1 cellular context compared by ENCODE assay signal in the genomic region with DNA sequence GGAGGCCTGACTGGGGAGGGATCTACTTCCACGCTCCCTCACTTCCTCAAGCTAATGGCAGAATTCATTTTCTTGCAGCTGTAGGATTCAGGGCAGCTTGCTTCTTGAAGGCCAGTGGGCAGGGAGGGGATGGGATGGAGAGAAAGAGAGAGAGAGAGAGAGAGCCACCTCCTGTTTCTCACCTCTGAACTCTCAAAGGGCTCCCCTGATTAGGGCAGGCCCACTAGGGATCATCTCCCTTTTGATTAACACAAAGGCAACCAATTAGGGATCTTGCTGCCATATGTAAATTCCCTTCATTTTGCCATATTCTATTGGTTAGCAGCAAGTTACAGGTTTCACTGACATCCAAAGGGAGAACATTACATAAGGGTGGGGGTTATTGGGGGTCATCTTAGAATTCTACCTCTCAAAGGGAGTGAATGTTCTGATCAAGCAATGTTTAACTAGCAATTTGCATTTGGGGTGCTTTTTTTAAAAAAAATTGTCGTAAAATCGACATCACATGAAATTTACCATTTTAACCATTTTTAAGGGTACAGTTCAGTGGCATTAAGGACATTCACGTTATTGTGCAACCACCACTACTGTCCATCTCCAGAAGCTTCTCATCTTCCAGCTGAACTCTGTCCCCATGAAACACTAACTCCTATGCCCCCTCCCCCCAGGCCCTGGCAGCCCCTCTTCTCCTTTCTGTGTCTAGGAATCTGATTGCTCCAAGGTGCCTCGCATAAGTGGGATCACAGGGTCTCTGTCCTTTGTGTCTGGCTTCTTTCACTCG.
TF ChIP-seq lines count a peak whose summit lies in the region.

No MANE protein-coding gene starts in this region.

TF ChIP-seq in HEK293, 187 proteins besides CTCF, POLR2A, EP300 and RAD21 (continued from another document):
- TF ChIP-seq, protein P1, sequence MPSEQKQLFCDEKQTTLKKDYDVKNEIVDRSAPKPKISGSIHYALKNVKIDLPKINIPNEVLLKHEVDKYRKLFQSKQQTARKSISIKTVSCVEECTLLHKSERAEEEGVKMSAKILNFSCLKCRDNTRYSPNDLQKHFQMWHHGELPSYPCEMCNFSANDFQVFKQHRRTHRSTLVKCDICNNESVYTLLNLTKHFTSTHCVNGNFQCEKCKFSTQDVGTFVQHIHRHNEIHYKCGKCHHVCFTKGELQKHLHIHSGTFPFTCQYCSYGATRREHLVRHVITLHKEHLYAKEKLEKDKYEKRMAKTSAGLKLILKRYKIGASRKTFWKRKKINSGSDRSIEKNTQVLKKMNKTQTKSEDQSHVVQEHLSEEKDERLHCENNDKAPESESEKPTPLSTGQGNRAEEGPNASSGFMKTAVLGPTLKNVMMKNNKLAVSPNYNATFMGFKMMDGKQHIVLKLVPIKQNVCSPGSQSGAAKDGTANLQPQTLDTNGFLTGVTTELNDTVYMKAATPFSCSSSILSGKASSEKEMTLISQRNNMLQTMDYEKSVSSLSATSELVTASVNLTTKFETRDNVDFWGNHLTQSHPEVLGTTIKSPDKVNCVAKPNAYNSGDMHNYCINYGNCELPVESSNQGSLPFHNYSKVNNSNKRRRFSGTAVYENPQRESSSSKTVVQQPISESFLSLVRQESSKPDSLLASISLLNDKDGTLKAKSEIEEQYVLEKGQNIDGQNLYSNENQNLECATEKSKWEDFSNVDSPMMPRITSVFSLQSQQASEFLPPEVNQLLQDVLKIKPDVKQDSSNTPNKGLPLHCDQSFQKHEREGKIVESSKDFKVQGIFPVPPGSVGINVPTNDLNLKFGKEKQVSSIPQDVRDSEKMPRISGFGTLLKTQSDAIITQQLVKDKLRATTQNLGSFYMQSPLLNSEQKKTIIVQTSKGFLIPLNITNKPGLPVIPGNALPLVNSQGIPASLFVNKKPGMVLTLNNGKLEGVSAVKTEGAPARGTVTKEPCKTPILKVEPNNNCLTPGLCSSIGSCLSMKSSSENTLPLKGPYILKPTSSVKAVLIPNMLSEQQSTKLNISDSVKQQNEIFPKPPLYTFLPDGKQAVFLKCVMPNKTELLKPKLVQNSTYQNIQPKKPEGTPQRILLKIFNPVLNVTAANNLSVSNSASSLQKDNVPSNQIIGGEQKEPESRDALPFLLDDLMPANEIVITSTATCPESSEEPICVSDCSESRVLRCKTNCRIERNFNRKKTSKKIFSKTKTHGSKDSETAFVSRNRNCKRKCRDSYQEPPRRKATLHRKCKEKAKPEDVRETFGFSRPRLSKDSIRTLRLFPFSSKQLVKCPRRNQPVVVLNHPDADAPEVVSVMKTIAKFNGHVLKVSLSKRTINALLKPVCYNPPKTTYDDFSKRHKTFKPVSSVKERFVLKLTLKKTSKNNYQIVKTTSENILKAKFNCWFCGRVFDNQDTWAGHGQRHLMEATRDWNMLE (tag by site-specific recombination; conservative IDR thresholded peaks at IDR 0.05; ENCODE audit: low read depth): no peak
- no peak for TF ChIP-seq BCL11A (tag by site-specific recombination; IDR thresholded peaks at IDR 0.05; ENCODE audit: low read depth)
- TF ChIP-seq ZNF10 (tag by site-specific recombination; IDR thresholded peaks at IDR 0.05): peak; percentile 87
- no peak for TF ChIP-seq ZNF654 (tag by site-specific recombination; IDR thresholded peaks at IDR 0.05; ENCODE audit: low read depth)
